ENCODE assay signal across 9 cellular contexts in genomic region chr11:116224154-116224888, GRCh38.
DNase-seq lines count a peak whose midpoint lies in the region; ATAC-seq and TF ChIP-seq lines count a peak whose summit lies in the region.
"Had no signal": no experiment of that assay in that cellular context is flagged by ENCODE, and none has a peak within 500 bp of the region (broad histone marks: within the 10 kb centered on the region; RNA-seq: fewer than 3 reads in every experiment).

No MANE protein-coding gene starts in this region.

- H3K4me2 ChIP-seq in DND-41 (ENCODE audit: insufficient read depth, low read length): no peak overlapping the region
- H3K4me2 ChIP-seq in OCI-LY7 (ENCODE audit: low read length): no peak overlapping the region

- TF ChIP-seq CTCF in DND-41 (IDR thresholded peaks at IDR 0.05; ENCODE audit: borderline replicate concordance, extremely low read depth, low read length, poor library complexity, severe bottlenecking) (peak; percentile 78), HL-60 (IDR thresholded peaks at IDR 0.05; ENCODE audit: insufficient read depth, low read length) (peak; percentile 65), OCI-LY7 (conservative IDR thresholded peaks at IDR 0.05; ENCODE audit: low read length) (peak; percentile 85)

- no peaks in the 10 kb centered on the region for H3K9me3 ChIP-seq in DND-41 (ENCODE audit: insufficient read depth, low read length, severe bottlenecking)
- H3K9me3 ChIP-seq in OCI-LY7 (ENCODE audit: low read length): no peaks in the 10 kb centered on the region

- no peak overlapping the region for H3K9ac ChIP-seq in DND-41 (ENCODE audit: low read depth, low read length)

- intact Hi-C loops in OCI-LY7 (cut with micrococcal nuclease; ENCODE audit: unreplicated experiment): loop anchor here (1.0 kb wide), 2 partner anchors 354 to 900 kb away; no protein-coding TSS in a partner anchor

- peak; percentile 66; the same call in 1 of the 3 replicates for ATAC-seq in DND-41 (ENCODE audit: insufficient read depth, low read depth)
- no peak for ATAC-seq in GM18498 (IDR thresholded peaks at IDR 0.05; ENCODE audit: unreplicated experiment)
- no peak for ATAC-seq in GM21737 (IDR thresholded peaks at IDR 0.05; ENCODE audit: unreplicated experiment)

- peaks cover 11% of the 10 kb centered on the region for H3K27me3 ChIP-seq in DND-41 (ENCODE audit: insufficient read depth, low read length, poor library complexity)
- H3K27me3 ChIP-seq in HL-60 (ENCODE audit: insufficient read depth, poor library complexity, severe bottlenecking): no peaks in the 10 kb centered on the region

- H3K27ac ChIP-seq in DND-41 (ENCODE audit: low read length) (no peak overlapping the region), HL-60 (replicated peaks) (no peak overlapping the region), OCI-LY7 (ENCODE audit: low read depth, low read length, poor library complexity, severe bottlenecking) (no peak overlapping the region)
- H3K27ac ChIP-seq: skin epidermis had no signal

- H4K20me1 ChIP-seq in DND-41 (ENCODE audit: insufficient read depth, low read length): peaks cover under 1% of the 10 kb centered on the region; the same call in 1 of the 2 replicates
- H4K20me1 ChIP-seq in OCI-LY7 (ENCODE audit: insufficient read depth, low read length): no peaks in the 10 kb centered on the region

- no peak overlapping the region for H2AFZ ChIP-seq in DND-41 (ENCODE audit: low read depth, low read length)
- H2AFZ ChIP-seq in OCI-LY7 (ENCODE audit: low read length): no peak overlapping the region

- peak; percentile 48 for DNase-seq in DND-41
- DNase-seq in HL-60 (ENCODE audit: low read depth in 1 of 2, low spot score in 1 of 2): peak in 1 of 2 experiments; percentile 18
- peak; percentile 45 for DNase-seq in OCI-LY7 (ENCODE audit: low spot score)
- DNase-seq in astrocyte of the hippocampus (ENCODE audit: low read depth, low spot score): peak; percentile 61
- peak; percentile 67 for DNase-seq in iPS-NIHi11 (ENCODE audit: low spot score)
- DNase-seq in stimulated activated CD4-positive, alpha-beta T cell treated with anti-CD3 and anti-CD28 coated beads, Interleukin-2, amount 100 ng/mL, for 24 hours: peak; percentile 49 to 56

- H3K4me3 ChIP-seq in DND-41 (ENCODE audit: low read depth in 1 of 2, low read length in 2 of 2) (no peak overlapping the region), HL-60 (replicated peaks; ENCODE audit: insufficient read depth, low read length) (no peak overlapping the region), OCI-LY7 (ENCODE audit: low read depth, low read length, poor library complexity, severe bottlenecking) (no peak overlapping the region)
- H3K4me3 ChIP-seq: skin epidermis had no signal

- BruUV-seq in OCI-LY7 (replicated peaks; lab: Mats Ljungman, UMichigan): no TSS peak

- H3K4me1 ChIP-seq in DND-41 (ENCODE audit: insufficient read depth, low read length): no peaks in the 10 kb centered on the region
- no peaks in the 10 kb centered on the region for H3K4me1 ChIP-seq in OCI-LY7 (ENCODE audit: insufficient read depth, low read length, poor library complexity, severe bottlenecking)

- H3K79me2 ChIP-seq in DND-41 (ENCODE audit: insufficient read depth, low read length) (no peaks in the 10 kb centered on the region), OCI-LY7 (ENCODE audit: insufficient read depth, low read depth, low read length) (no peaks in the 10 kb centered on the region)

- no peaks in the 10 kb centered on the region for H3K9me2 ChIP-seq in OCI-LY7 (ENCODE audit: insufficient read depth, low read length)

- H3K36me3 ChIP-seq in DND-41 (ENCODE audit: insufficient read depth, low read length): no peaks in the 10 kb centered on the region
- no peaks in the 10 kb centered on the region for H3K36me3 ChIP-seq in OCI-LY7 (ENCODE audit: insufficient read depth, low read length)

- POLR2A ChIA-PET in OCI-LY7 (lab: Charles Lee): no interaction called here

- CTCF ChIA-PET in OCI-LY7 (lab: Charles Lee; ENCODE audit: unreplicated experiment): no interaction called here
